18 cellular contexts compared by ENCODE assay signal in genomic region chr13:48819376-48819775, GRCh38.
"Had no signal": no experiment of that assay in that cellular context is flagged by ENCODE, and none has a peak within 500 bp of the region (broad histone marks: within the 10 kb centered on the region; RNA-seq: fewer than 3 reads in every experiment).

No MANE protein-coding gene starts in this region.

- H3K36me3 ChIP-seq: breast epithelium, lower lobe of right lung, pancreas, sigmoid colon, uterus had no signal

- H3K9me3 Mint-ChIP-seq: activated T-helper 17 cell treated with anti-CD3 and anti-CD28 coated beads, Interleukin-2, amount 50 U/mL, for 72 hours; dendritic cell treated with granulocyte-macrophage colony-stimulating factor and Interleukin-4, amounts not matched to agents 40 ng/mL and 50 ng/mL, for 4 days; neural crest cell; stimulated activated memory B cell treated with anti-CD40 and anti-IgM and Interleukin-4, amounts not matched to agents 10 μg/mL and 1 μg/mL and 100 μg/mL, for 72 hours had no signal

- ATAC-seq: activated CD4-positive, CD25-positive, alpha-beta regulatory T cell treated with anti-CD3 and anti-CD28 coated beads, Interleukin-2, amount 50 U/mL, for 24 hours; activated T-helper 17 cell treated with anti-CD3 and anti-CD28 coated beads, Interleukin-2, amount 50 U/mL, for 72 hours; lower lobe of right lung; stimulated activated memory B cell treated with anti-CD40 and anti-IgM and Interleukin-4, amounts not matched to agents 10 μg/mL and 1 μg/mL and 100 μg/mL, for 72 hours had no signal

- H3K36me3 Mint-ChIP-seq: stimulated activated memory B cell treated with anti-CD40 and anti-IgM and Interleukin-4, amounts not matched to agents 10 μg/mL and 1 μg/mL and 100 μg/mL, for 72 hours had no signal

- H3K27ac Mint-ChIP-seq: activated T-helper 17 cell treated with anti-CD3 and anti-CD28 coated beads, Interleukin-2, amount 50 U/mL, for 72 hours; dendritic cell treated with granulocyte-macrophage colony-stimulating factor and Interleukin-4, amounts not matched to agents 40 ng/mL and 50 ng/mL, for 4 days; stimulated activated memory B cell treated with anti-CD40 and anti-IgM and Interleukin-4, amounts not matched to agents 10 μg/mL and 1 μg/mL and 100 μg/mL, for 72 hours had no signal

- H3K4me3 ChIP-seq: breast epithelium, lower lobe of right lung, pancreas, sigmoid colon, uterus had no signal

- H3K27me3 ChIP-seq: breast epithelium, pancreas, sigmoid colon, uterus had no signal

- H3K27me3 Mint-ChIP-seq: activated T-helper 17 cell treated with anti-CD3 and anti-CD28 coated beads, Interleukin-2, amount 50 U/mL, for 72 hours; stimulated activated memory B cell treated with anti-CD40 and anti-IgM and Interleukin-4, amounts not matched to agents 10 μg/mL and 1 μg/mL and 100 μg/mL, for 72 hours had no signal

- FAIRE-seq: pancreas had no signal

- H3K4me3 Mint-ChIP-seq: activated T-helper 17 cell treated with anti-CD3 and anti-CD28 coated beads, Interleukin-2, amount 50 U/mL, for 72 hours; dendritic cell treated with granulocyte-macrophage colony-stimulating factor and Interleukin-4, amounts not matched to agents 40 ng/mL and 50 ng/mL, for 4 days; neural crest cell; stimulated activated memory B cell treated with anti-CD40 and anti-IgM and Interleukin-4, amounts not matched to agents 10 μg/mL and 1 μg/mL and 100 μg/mL, for 72 hours had no signal

- H3K27ac ChIP-seq: lower lobe of right lung, pancreas had no signal

- H3K4me1 ChIP-seq: pancreas, uterus had no signal

- DNase-seq: activated naive CD4-positive, alpha-beta T cell treated with Interleukin-2 at 50 U/mL for 16 hours; aorta; cerebellar nuclear complex; effector memory CD4-positive, alpha-beta T cell; left cardiac atrium; lower lobe of right lung; midbrain; pancreas; sigmoid colon; stimulated activated CD4-positive, alpha-beta T cell treated with anti-CD3 and anti-CD28 coated beads, Interleukin-12 subunit alpha, Interleukin-12 subunit beta, amount 100 ng/mL, for 4 hours; T1000; uterus had no signal

- H3K9me3 ChIP-seq: breast epithelium, lower lobe of right lung, pancreas, sigmoid colon, uterus had no signal
